In genomic region chr14:92252291-92252690, GRCh38 we compare ENCODE assay signal across 25 cellular contexts.
A peak's percentile ranks its signal among the peaks of the same experiment; 100 is the strongest.
DNase-seq lines count a peak whose midpoint lies in the region; ATAC-seq and FAIRE-seq lines count a peak whose summit lies in the region.
"Had no signal": no experiment of that assay in that cellular context is flagged by ENCODE, and none has a peak within 500 bp of the region (broad histone marks: within the 10 kb centered on the region; RNA-seq: fewer than 3 reads in every experiment).

No MANE protein-coding gene starts in this region.

- H3K27ac ChIP-seq in caudate nucleus (ENCODE audit: low read depth, low read length): no peak overlapping the region
- H3K27ac ChIP-seq: BLaER1, left lung, uterus had no signal

- H3K27ac Mint-ChIP-seq in activated T-helper 17 cell treated with anti-CD3 and anti-CD28 coated beads, Interleukin-2, amount 50 U/mL, for 72 hours: no peak overlapping the region
- H3K27ac Mint-ChIP-seq: activated T-cell treated with anti-CD3 and anti-CD28 coated beads, Interleukin-2, amount 50 U/mL, for 72 hours; endodermal cell; H9; natural killer cell treated with Interleukin-12 subunit alpha and Interleukin-12 subunit beta and Interleukin-15 and Interleukin-18, amount 100 ng/mL, for 72 hours; progenitor cell of endocrine pancreas; T-helper 17 cell had no signal

- H3K27me3 Mint-ChIP-seq in activated T-helper 17 cell treated with anti-CD3 and anti-CD28 coated beads, Interleukin-2, amount 50 U/mL, for 72 hours: peaks cover 51% of the 10 kb centered on the region

- H3K9me3 Mint-ChIP-seq in activated T-helper 17 cell treated with anti-CD3 and anti-CD28 coated beads, Interleukin-2, amount 50 U/mL, for 72 hours: no peaks in the 10 kb centered on the region
- H3K9me3 Mint-ChIP-seq: activated T-cell treated with anti-CD3 and anti-CD28 coated beads, Interleukin-2, amount 50 U/mL, for 72 hours; H9; natural killer cell treated with Interleukin-12 subunit alpha and Interleukin-12 subunit beta and Interleukin-15 and Interleukin-18, amount 100 ng/mL, for 72 hours had no signal

- H3K4me1 Mint-ChIP-seq in activated T-helper 17 cell treated with anti-CD3 and anti-CD28 coated beads, Interleukin-2, amount 50 U/mL, for 72 hours: no peaks in the 10 kb centered on the region

- no peak for FAIRE-seq in urothelium cell line (lab: Jason Lieb, UNC)
- FAIRE-seq: GM18507, RCC 7860 had no signal

- H3K36me3 Mint-ChIP-seq in activated T-helper 17 cell treated with anti-CD3 and anti-CD28 coated beads, Interleukin-2, amount 50 U/mL, for 72 hours (ENCODE audit: low read depth): no peaks in the 10 kb centered on the region
- H3K36me3 Mint-ChIP-seq: natural killer cell treated with Interleukin-12 subunit alpha and Interleukin-12 subunit beta and Interleukin-15 and Interleukin-18, amount 100 ng/mL, for 72 hours had no signal

- H3K4me3 Mint-ChIP-seq in activated T-helper 17 cell treated with anti-CD3 and anti-CD28 coated beads, Interleukin-2, amount 50 U/mL, for 72 hours: no peak overlapping the region
- H3K4me3 Mint-ChIP-seq: activated T-cell treated with anti-CD3 and anti-CD28 coated beads, Interleukin-2, amount 50 U/mL, for 72 hours; endodermal cell; H9; natural killer cell treated with Interleukin-12 subunit alpha and Interleukin-12 subunit beta and Interleukin-15 and Interleukin-18, amount 100 ng/mL, for 72 hours; T-helper 17 cell had no signal

- DNase-seq in COR-L47 (lab: John Stamatoyannopoulos, UW) (peak; percentile 35), NCI-H524 (lab: John Stamatoyannopoulos, UW) (peak; percentile 80 to 89), caudate nucleus (lab: John Stamatoyannopoulos, UW) (peak in 32 of 61 donors; percentile 3 to 81 (median 32)), middle frontal gyrus (ENCODE audit: extremely low spot score, low spot score) (peak; percentile 4), urothelium cell line (ENCODE audit: low spot score) (no peak), T-helper 1 cell (no peak)
- DNase-seq: activated CD4-positive, alpha-beta T cell treated with anti-CD3 and anti-CD28 coated beads for 4 hours; activated naive CD4-positive, alpha-beta T cell treated with anti-CD3 and anti-CD28 coated beads, Interleukin-2, amount 50 U/mL, for 16 hours; activated T-cell treated with anti-CD3 and anti-CD28 coated beads, Interleukin-2, amount 50 U/mL, for 72 hours; Calu3; endodermal cell; H9; left lung; MG63; NCI-H146; NCI-H345; T-helper 17 cell; uterus had no signal

- ATAC-seq in activated T-helper 17 cell treated with anti-CD3 and anti-CD28 coated beads, Interleukin-2, amount 50 U/mL, for 72 hours (replicated peaks): no peak
- no peak for ATAC-seq in HG02763 (IDR thresholded peaks at IDR 0.05; ENCODE audit: unreplicated experiment)
- ATAC-seq: activated T-cell treated with anti-CD3 and anti-CD28 coated beads, Interleukin-2, amount 50 U/mL, for 72 hours; left lung; natural killer cell treated with Interleukin-12 subunit alpha and Interleukin-12 subunit beta and Interleukin-15 and Interleukin-18, amount 100 ng/mL, for 72 hours; T-helper 17 cell had no signal

Comparison
In these comparisons a context has a peak if more than half of its experiments do, and no peak if none do; other contexts are left out.
1. DNase-seq: peak in COR-L47 (single experiment), NCI-H524 (2 of 2), caudate nucleus (32 of 61) and middle frontal gyrus (single experiment); none in urothelium cell line (single experiment) and T-helper 1 cell (0 of 5).